In the genomic region with DNA sequence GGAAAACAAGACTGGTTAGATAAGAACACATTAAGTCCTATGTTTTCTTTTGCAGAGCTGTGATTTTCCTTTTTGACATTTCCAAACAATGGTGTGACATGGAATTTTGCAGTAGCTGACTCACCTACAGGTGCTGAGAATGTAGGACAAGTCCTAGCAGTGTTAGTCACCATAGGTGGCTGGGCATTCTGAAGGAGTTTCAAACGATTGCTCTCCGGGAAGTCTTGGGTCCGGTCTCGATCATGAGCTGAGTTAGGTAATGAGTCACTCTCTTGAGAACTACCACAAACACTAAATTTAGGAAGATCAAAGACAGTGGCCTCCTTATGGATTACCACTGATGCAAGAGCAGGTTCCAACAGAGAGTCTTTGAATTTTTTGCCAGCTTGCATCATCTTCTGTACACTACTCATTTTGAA, we compare ENCODE assay signal across 1 cellular context.
TF ChIP-seq lines count a peak whose summit lies in the region.

No MANE protein-coding gene starts in this region.

TF ChIP-seq in GM23338, 12 proteins besides CTCF, POLR2A, EP300 and RAD21 (continued from another document):
- TF ChIP-seq, protein P1, sequence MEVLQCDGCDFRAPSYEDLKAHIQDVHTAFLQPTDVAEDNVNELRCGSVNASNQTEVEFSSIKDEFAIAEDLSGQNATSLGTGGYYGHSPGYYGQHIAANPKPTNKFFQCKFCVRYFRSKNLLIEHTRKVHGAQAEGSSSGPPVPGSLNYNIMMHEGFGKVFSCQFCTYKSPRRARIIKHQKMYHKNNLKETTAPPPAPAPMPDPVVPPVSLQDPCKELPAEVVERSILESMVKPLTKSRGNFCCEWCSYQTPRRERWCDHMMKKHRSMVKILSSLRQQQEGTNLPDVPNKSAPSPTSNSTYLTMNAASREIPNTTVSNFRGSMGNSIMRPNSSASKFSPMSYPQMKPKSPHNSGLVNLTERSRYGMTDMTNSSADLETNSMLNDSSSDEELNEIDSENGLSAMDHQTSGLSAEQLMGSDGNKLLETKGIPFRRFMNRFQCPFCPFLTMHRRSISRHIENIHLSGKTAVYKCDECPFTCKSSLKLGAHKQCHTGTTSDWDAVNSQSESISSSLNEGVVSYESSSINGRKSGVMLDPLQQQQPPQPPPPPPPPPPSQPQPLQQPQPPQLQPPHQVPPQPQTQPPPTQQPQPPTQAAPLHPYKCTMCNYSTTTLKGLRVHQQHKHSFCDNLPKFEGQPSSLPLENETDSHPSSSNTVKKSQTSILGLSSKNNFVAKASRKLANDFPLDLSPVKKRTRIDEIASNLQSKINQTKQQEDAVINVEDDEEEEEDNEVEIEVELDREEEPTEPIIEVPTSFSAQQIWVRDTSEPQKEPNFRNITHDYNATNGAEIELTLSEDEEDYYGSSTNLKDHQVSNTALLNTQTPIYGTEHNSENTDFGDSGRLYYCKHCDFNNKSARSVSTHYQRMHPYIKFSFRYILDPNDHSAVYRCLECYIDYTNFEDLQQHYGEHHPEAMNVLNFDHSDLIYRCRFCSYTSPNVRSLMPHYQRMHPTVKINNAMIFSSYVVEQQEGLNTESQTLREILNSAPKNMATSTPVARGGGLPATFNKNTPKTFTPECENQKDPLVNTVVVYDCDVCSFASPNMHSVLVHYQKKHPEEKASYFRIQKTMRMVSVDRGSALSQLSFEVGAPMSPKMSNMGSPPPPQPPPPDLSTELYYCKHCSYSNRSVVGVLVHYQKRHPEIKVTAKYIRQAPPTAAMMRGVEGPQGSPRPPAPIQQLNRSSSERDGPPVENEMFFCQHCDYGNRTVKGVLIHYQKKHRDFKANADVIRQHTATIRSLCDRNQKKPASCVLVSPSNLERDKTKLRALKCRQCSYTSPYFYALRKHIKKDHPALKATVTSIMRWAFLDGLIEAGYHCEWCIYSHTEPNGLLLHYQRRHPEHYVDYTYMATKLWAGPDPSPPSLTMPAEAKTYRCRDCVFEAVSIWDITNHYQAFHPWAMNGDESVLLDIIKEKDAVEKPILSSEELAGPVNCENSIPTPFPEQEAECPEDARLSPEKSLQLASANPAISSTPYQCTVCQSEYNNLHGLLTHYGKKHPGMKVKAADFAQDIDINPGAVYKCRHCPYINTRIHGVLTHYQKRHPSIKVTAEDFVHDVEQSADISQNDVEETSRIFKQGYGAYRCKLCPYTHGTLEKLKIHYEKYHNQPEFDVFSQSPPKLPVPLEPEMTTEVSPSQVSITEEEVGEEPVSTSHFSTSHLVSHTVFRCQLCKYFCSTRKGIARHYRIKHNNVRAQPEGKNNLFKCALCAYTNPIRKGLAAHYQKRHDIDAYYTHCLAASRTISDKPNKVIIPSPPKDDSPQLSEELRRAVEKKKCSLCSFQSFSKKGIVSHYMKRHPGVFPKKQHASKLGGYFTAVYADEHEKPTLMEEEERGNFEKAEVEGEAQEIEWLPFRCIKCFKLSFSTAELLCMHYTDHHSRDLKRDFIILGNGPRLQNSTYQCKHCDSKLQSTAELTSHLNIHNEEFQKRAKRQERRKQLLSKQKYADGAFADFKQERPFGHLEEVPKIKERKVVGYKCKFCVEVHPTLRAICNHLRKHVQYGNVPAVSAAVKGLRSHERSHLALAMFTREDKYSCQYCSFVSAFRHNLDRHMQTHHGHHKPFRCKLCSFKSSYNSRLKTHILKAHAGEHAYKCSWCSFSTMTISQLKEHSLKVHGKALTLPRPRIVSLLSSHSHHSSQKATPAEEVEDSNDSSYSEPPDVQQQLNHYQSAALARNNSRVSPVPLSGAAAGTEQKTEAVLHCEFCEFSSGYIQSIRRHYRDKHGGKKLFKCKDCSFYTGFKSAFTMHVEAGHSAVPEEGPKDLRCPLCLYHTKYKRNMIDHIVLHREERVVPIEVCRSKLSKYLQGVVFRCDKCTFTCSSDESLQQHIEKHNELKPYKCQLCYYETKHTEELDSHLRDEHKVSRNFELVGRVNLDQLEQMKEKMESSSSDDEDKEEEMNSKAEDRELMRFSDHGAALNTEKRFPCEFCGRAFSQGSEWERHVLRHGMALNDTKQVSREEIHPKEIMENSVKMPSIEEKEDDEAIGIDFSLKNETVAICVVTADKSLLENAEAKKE (CRISPR knock-in tag; IDR thresholded peaks at IDR 0.05), result no peak
- TF ChIP-seq ZNF331 (CRISPR knock-in tag; IDR thresholded peaks at IDR 0.05; ENCODE audit: low read depth), result no peak
- TF ChIP-seq POLR2AphosphoS5 (IDR thresholded peaks at IDR 0.05; ENCODE audit: low read depth), result no peak
